Comparison of ENCODE assay signal across 14 cellular contexts in the genomic region with DNA sequence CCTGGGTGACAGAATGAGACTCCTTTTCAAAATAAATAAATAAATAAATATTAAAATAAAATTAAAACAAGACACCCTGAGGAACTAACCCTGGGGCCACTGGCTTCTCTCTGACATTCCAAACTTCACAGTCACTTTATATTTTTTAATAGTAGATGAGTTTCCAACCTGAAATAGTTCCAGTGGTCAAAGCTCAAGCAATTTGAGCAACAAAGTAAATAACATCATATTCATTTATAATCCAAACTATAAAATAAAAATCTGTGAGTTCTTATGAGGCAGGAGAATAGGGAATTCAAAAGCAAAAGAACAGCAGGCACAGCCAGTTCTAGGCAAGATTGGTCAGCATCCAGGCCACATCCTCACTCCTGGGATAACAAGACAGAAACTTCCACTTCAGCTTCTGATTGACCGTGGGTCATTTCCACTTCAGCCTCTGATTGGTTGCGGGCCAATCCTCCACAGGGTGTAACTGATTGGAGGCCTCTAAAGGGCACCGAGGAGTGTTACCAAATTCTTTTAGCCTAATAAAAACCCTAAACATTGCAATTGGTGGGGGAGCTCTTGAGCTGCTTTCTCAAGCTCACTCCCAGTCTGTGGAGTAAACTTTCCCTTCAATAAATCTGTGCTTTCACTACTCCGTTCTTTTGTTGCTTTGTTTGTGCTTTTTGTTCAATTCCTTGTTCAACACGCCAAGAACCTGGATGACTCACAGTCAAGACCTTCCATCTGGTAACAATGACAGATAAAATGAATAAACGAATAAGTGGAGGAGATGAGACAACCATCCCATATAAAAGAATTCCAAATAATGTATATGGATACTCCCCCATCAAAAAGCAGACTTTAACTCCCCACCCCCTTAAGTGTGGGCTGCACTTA. TPM values are rescaled to one million over a fixed set of nuclear protein-coding genes. Genes with fewer than 3 reads are reported as not detected.
DNase-seq lines count a peak whose midpoint lies in the region; FAIRE-seq and TF ChIP-seq lines count a peak whose summit lies in the region.
"Had no signal": no experiment of that assay in that cellular context is flagged by ENCODE, and none has a peak within 500 bp of the region (broad histone marks: within the 10 kb centered on the region; RNA-seq: fewer than 3 reads in every experiment).

No MANE protein-coding gene starts in this region.

- no peaks in the 10 kb centered on the region for H3K9me3 ChIP-seq in A673 (ENCODE audit: low read depth, low read length, poor library complexity, severe bottlenecking)
- H3K9me3 ChIP-seq: SJCRH30 had no signal

- H3K4me1 ChIP-seq in A673 (ENCODE audit: insufficient read depth, low read length, poor library complexity, severe bottlenecking): peaks cover 7% of the 10 kb centered on the region
- H3K4me1 ChIP-seq: SJCRH30 had no signal

- CTCF ChIA-PET in A673 (lab: Charles Lee): no interaction called here

- POLR2A ChIA-PET in A673 (lab: Charles Lee; ENCODE audit: low non-redundant PET): interaction anchor here (0.7 kb wide), 1 partner anchor 72 kb away, joined by 3 read pairs; no protein-coding TSS in a partner anchor

- TF ChIP-seq CTCF in A673 (conservative IDR thresholded peaks at IDR 0.05; ENCODE audit: low read depth, low read length) (peak; percentile 42), epithelial cell of esophagus (IDR thresholded peaks at IDR 0.05; ENCODE audit: insufficient read depth, low read depth, low read length, missing control alignments) (no peak)

- no peak overlapping the region for H3K27ac ChIP-seq in A673 (ENCODE audit: low read depth, low read length, poor library complexity, severe bottlenecking)
- H3K27ac ChIP-seq: SJCRH30 had no signal

- intact Hi-C loops in A673 (cut with micrococcal nuclease; ENCODE audit: unreplicated experiment): no loop called here

- peak; percentile 40 for DNase-seq in A673 (ENCODE audit: low spot score)
- peak; percentile 20 for DNase-seq in HT1080 (ENCODE audit: low read depth)
- peak; percentile 48 for DNase-seq in epithelial cell of esophagus (ENCODE audit: low read depth)
- DNase-seq in left kidney (ENCODE audit: low read depth, low spot score): peak; percentile 27
- DNase-seq in SW480 (ENCODE audit: low spot score): no peak
- no peak for DNase-seq in frontal cortex (ENCODE audit: low spot score in 2 of 2)
- no peak for DNase-seq in putamen (ENCODE audit: low spot score)
- DNase-seq in NOMO-1 (lab: John Stamatoyannopoulos, UW; ENCODE audit: unreplicated experiment in 2 of 2): no peak
- DNase-seq: activated CD4-positive, alpha-beta T cell treated with anti-CD3 and anti-CD28 coated beads for 1 hour; NCI-H1105 treated with DMSO at 0.1 percent for 48 hours; NCI-H526 had no signal

- H3K27me3 ChIP-seq in A673 (replicated peaks; ENCODE audit: insufficient read depth, low read depth, low read length, poor library complexity): no peaks in the 10 kb centered on the region

- BruUV-seq in A673 (replicated peaks; lab: Mats Ljungman, UMichigan): no TSS peak

- H3K4me3 ChIP-seq in A673 (ENCODE audit: low read depth, low read length, poor library complexity, severe bottlenecking): no peak overlapping the region
- H3K4me3 ChIP-seq in epithelial cell of esophagus (ENCODE audit: low read length): no peak overlapping the region
- H3K4me3 ChIP-seq: SJCRH30 had no signal

- no peaks in the 10 kb centered on the region for H3K36me3 ChIP-seq in A673 (ENCODE audit: insufficient read depth, low read length, poor library complexity, severe bottlenecking)
- H3K36me3 ChIP-seq: SJCRH30 had no signal

- no peak for FAIRE-seq in frontal cortex (lab: Jason Lieb, UNC)

RNA-seq across cellular contexts. Expression of a gene that starts 42.5 kb away (rescaled TPM):
- total RNA-seq in A673 (2021) (49.7 and 70.6 TPM in 2 replicates), frontal cortex (143 TPM)
- not detected in 2 replicates for total RNA-seq in HT1080 (2014; rRNA removed; shearing (Covaris generic))
- not detected in 2 replicates for polyA plus RNA-seq in HT1080 (2015; cell fraction: cytosol; rRNA removed)
- polyA plus RNA-seq in HT1080 (2015; cell fraction: nucleus; rRNA removed): not detected in 2 replicates
- total RNA-seq: activated T-helper 1 cell treated with anti-CD3 and anti-CD28 coated beads, Interleukin-12 subunit alpha, Interleukin-12 subunit beta, Interleukin-2, Interleukin-4 antibody, amounts not matched to agents 30 ng/mL and 10 ng/mL and 1 ng/mL, durations not matched to agents 14 hours and 24 hours and 36 hours; G401; SJCRH30 had no signal

Comparison
In these comparisons a context has a peak if more than half of its experiments do, and no peak if none do; other contexts are left out.
1. DNase-seq: peak in A673 (single experiment), HT1080 (single experiment), epithelial cell of esophagus (single experiment) and left kidney (single experiment); none in SW480 (single experiment), frontal cortex (0 of 2), putamen (single experiment) and NOMO-1 (0 of 2).
2. RNA of a gene that starts 42.5 kb away (total RNA-seq): 143 TPM in frontal cortex (single experiment) and 49.7 to 70.6 TPM in A673; not detected in HT1080; every median in the first group is over 10 times any median in the second.